Comparison of ENCODE assay signal across 30 cellular contexts in the genomic region with DNA sequence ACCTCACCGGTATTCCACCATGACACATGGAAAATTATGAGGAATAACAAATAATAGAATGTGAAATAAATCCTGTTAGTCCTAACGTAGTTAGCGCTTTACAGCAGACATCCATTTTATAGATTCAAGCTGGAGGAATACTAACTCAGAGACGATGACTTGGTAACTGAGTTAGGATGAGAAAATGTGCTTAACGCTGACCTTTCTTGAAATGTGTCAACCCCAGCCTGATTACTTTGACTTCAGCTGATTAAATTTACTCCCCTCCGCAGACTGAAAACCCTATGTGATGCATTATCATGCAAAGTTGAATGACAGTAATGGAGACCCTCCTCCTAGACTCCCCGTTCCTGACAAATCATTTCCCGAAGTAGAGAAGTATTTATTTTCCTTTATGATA. TPM values are rescaled to one million over a fixed set of nuclear protein-coding genes. Genes with fewer than 3 reads are reported as not detected.
"Had no signal": no experiment of that assay in that cellular context is flagged by ENCODE, and none has a peak within 500 bp of the region (broad histone marks: within the 10 kb centered on the region; RNA-seq: fewer than 3 reads in every experiment).

No MANE protein-coding gene starts in this region.

- H3K9me3 ChIP-seq: adrenal gland, body of pancreas had no signal

- H3K9me3 Mint-ChIP-seq: activated CD4-positive, alpha-beta memory T cell treated with anti-CD3 and anti-CD28 coated beads for 36 hours; activated CD4-positive, alpha-beta T cell treated with anti-CD3 and anti-CD28 coated beads, Interleukin-2, amount 10 ng/mL, durations not matched to agents 24 days and 14 days; activated naive CD4-positive, alpha-beta T cell treated with anti-CD3 and anti-CD28 coated beads for 36 hours; activated naive CD4-positive, alpha-beta T cell treated with anti-CD3 and anti-CD28 coated beads, Interleukin-2, amount 50 U/mL, for 24 hours; activated naive CD8-positive, alpha-beta T cell treated with anti-CD3 and anti-CD28 coated beads for 36 hours; activated naive CD8-positive, alpha-beta T cell treated with anti-CD3 and anti-CD28 coated beads, Interleukin-2, amount 50 U/mL, for 24 hours; activated T-helper 1 cell treated with anti-CD3 and anti-CD28 coated beads, Interleukin-12 subunit alpha, Interleukin-12 subunit beta, Interleukin-2, Interleukin-4 antibody, amounts not matched to agents 30 ng/mL and 10 ng/mL and 1 ng/mL, durations not matched to agents 14 hours and 24 hours and 36 hours; activated T-helper 2 cell treated with anti-CD3 and anti-CD28 coated beads, Interferon-gamma antibody, Interleukin-2, Interleukin-4, amounts not matched to agents 10 μg/mL and 5 μg/mL and 100 μg/mL, durations not matched to agents 14 hours and 24 hours and 36 hours; effector memory CD8-positive, alpha-beta T cell had no signal

- H3K4me3 Mint-ChIP-seq: activated CD4-positive, alpha-beta memory T cell treated with anti-CD3 and anti-CD28 coated beads for 36 hours; activated CD4-positive, alpha-beta T cell treated with anti-CD3 and anti-CD28 coated beads for 36 hours; activated CD4-positive, alpha-beta T cell treated with anti-CD3 and anti-CD28 coated beads, Interleukin-2, amount 10 ng/mL, durations not matched to agents 24 days and 14 days; activated CD8-positive, alpha-beta memory T cell treated with anti-CD3 and anti-CD28 coated beads, Interleukin-2, amount 10 ng/mL, durations not matched to agents 7 days and 5 days; activated CD8-positive, alpha-beta T cell treated with anti-CD3 and anti-CD28 coated beads, Interleukin-2, amount 10 ng/mL, durations not matched to agents 7 days and 5 days; activated naive CD4-positive, alpha-beta T cell treated with anti-CD3 and anti-CD28 coated beads for 36 hours; activated naive CD4-positive, alpha-beta T cell treated with anti-CD3 and anti-CD28 coated beads, Interleukin-2, amount 50 U/mL, for 24 hours; activated naive CD8-positive, alpha-beta T cell treated with anti-CD3 and anti-CD28 coated beads for 36 hours; activated naive CD8-positive, alpha-beta T cell treated with anti-CD3 and anti-CD28 coated beads, Interleukin-2, amount 50 U/mL, for 24 hours; activated T-helper 1 cell treated with anti-CD3 and anti-CD28 coated beads, Interleukin-12 subunit alpha, Interleukin-12 subunit beta, Interleukin-2, Interleukin-4 antibody, amounts not matched to agents 30 ng/mL and 10 ng/mL and 1 ng/mL, durations not matched to agents 14 hours and 24 hours and 36 hours; effector memory CD8-positive, alpha-beta T cell had no signal

- H3K27me3 Mint-ChIP-seq: activated CD4-positive, alpha-beta T cell treated with anti-CD3 and anti-CD28 coated beads for 36 hours; activated CD4-positive, alpha-beta T cell treated with anti-CD3 and anti-CD28 coated beads, Interleukin-2, amount 10 ng/mL, durations not matched to agents 24 days and 14 days; activated naive CD8-positive, alpha-beta T cell treated with anti-CD3 and anti-CD28 coated beads for 36 hours had no signal

- H3K27ac ChIP-seq: adrenal gland, body of pancreas, epithelial cell of prostate had no signal

- H3K27ac Mint-ChIP-seq: activated CD4-positive, alpha-beta memory T cell treated with anti-CD3 and anti-CD28 coated beads for 36 hours; activated CD4-positive, alpha-beta T cell treated with anti-CD3 and anti-CD28 coated beads for 36 hours; activated CD4-positive, alpha-beta T cell treated with anti-CD3 and anti-CD28 coated beads, Interleukin-2, amount 10 ng/mL, durations not matched to agents 24 days and 14 days; activated CD8-positive, alpha-beta memory T cell treated with anti-CD3 and anti-CD28 coated beads, Interleukin-2, amount 10 ng/mL, durations not matched to agents 7 days and 5 days; activated CD8-positive, alpha-beta T cell treated with anti-CD3 and anti-CD28 coated beads, Interleukin-2, amount 10 ng/mL, durations not matched to agents 7 days and 5 days; activated naive CD4-positive, alpha-beta T cell treated with anti-CD3 and anti-CD28 coated beads for 36 hours; activated naive CD4-positive, alpha-beta T cell treated with anti-CD3 and anti-CD28 coated beads, Interleukin-2, amount 50 U/mL, for 24 hours; activated naive CD8-positive, alpha-beta T cell treated with anti-CD3 and anti-CD28 coated beads for 36 hours; activated naive CD8-positive, alpha-beta T cell treated with anti-CD3 and anti-CD28 coated beads, Interleukin-2, amount 50 U/mL, for 24 hours; activated T-helper 1 cell treated with anti-CD3 and anti-CD28 coated beads, Interleukin-12 subunit alpha, Interleukin-12 subunit beta, Interleukin-2, Interleukin-4 antibody, amounts not matched to agents 30 ng/mL and 10 ng/mL and 1 ng/mL, durations not matched to agents 14 hours and 24 hours and 36 hours; activated T-helper 2 cell treated with anti-CD3 and anti-CD28 coated beads, Interferon-gamma antibody, Interleukin-2, Interleukin-4, amounts not matched to agents 10 μg/mL and 5 μg/mL and 100 μg/mL, durations not matched to agents 14 hours and 24 hours and 36 hours; effector memory CD8-positive, alpha-beta T cell had no signal

- H3K36me3 ChIP-seq: adrenal gland had no signal

- H3K4me1 ChIP-seq: adrenal gland, body of pancreas had no signal

- H3K36me3 Mint-ChIP-seq: activated CD4-positive, alpha-beta memory T cell treated with anti-CD3 and anti-CD28 coated beads for 36 hours; activated CD8-positive, alpha-beta memory T cell treated with anti-CD3 and anti-CD28 coated beads, Interleukin-2, amount 10 ng/mL, durations not matched to agents 7 days and 5 days; activated naive CD4-positive, alpha-beta T cell treated with anti-CD3 and anti-CD28 coated beads, Interleukin-2, amount 50 U/mL, for 24 hours; activated naive CD8-positive, alpha-beta T cell treated with anti-CD3 and anti-CD28 coated beads for 36 hours had no signal

- H3K4me1 Mint-ChIP-seq: activated CD4-positive, alpha-beta T cell treated with anti-CD3 and anti-CD28 coated beads for 36 hours; activated CD4-positive, alpha-beta T cell treated with anti-CD3 and anti-CD28 coated beads, Interleukin-2, amount 10 ng/mL, durations not matched to agents 24 days and 14 days; activated CD8-positive, alpha-beta memory T cell treated with anti-CD3 and anti-CD28 coated beads, Interleukin-2, amount 10 ng/mL, durations not matched to agents 7 days and 5 days; activated naive CD4-positive, alpha-beta T cell treated with anti-CD3 and anti-CD28 coated beads, Interleukin-2, amount 50 U/mL, for 24 hours; activated naive CD8-positive, alpha-beta T cell treated with anti-CD3 and anti-CD28 coated beads for 36 hours; activated naive CD8-positive, alpha-beta T cell treated with anti-CD3 and anti-CD28 coated beads, Interleukin-2, amount 50 U/mL, for 24 hours had no signal

- H3K4me3 ChIP-seq: adrenal gland, body of pancreas had no signal

- DNase-seq: activated CD4-positive, alpha-beta memory T cell treated with anti-CD3 and anti-CD28 coated beads for 36 hours; activated CD4-positive, alpha-beta T cell treated with anti-CD3 and anti-CD28 coated beads for 36 hours; activated CD4-positive, alpha-beta T cell treated with anti-CD3 and anti-CD28 coated beads, Interleukin-2, amount 10 ng/mL, durations not matched to agents 24 days and 14 days; activated CD4-positive, CD25-positive, alpha-beta regulatory T cell; activated CD4-positive, CD25-positive, alpha-beta regulatory T cell treated with anti-CD3 and anti-CD28 coated beads, Interleukin-2, amount 50 U/mL, for 72 hours; activated CD8-positive, alpha-beta memory T cell treated with anti-CD3 and anti-CD28 coated beads, Interleukin-2, amount 10 ng/mL, durations not matched to agents 7 days and 5 days; activated CD8-positive, alpha-beta memory T cell treated with anti-CD3 and anti-CD28 coated beads, Interleukin-2, amount 50 U/mL, for 4 hours; activated effector memory CD4-positive, alpha-beta T cell treated with anti-CD3 and anti-CD28 coated beads, Interleukin-2, amount 50 U/mL, for 16 hours; activated naive CD4-positive, alpha-beta T cell treated with anti-CD3 and anti-CD28 coated beads for 36 hours; activated naive CD8-positive, alpha-beta T cell treated with anti-CD3 and anti-CD28 coated beads for 36 hours; activated naive CD8-positive, alpha-beta T cell treated with anti-CD3 and anti-CD28 coated beads, Interleukin-2, amount 50 U/mL, for 24 hours; activated T-cell treated with anti-CD3 and anti-CD28 coated beads, Interleukin-2, amount 50 U/mL, for 1 hour; activated T-cell treated with anti-CD3 and anti-CD28 coated beads, Interleukin-2, amount 50 U/mL, for 48 hours; adrenal gland; amygdala; aorta; body of pancreas; caudate nucleus; cortex of kidney; dermis blood vessel endothelial cell; effector CD4-positive, alpha-beta T cell; effector memory CD8-positive, alpha-beta T cell; foreskin fibroblast; T-helper 2 cell had no signal

- ATAC-seq: activated CD4-positive, alpha-beta T cell treated with anti-CD3 and anti-CD28 coated beads for 36 hours; activated CD8-positive, alpha-beta memory T cell treated with anti-CD3 and anti-CD28 coated beads, Interleukin-2, amount 10 ng/mL, durations not matched to agents 7 days and 5 days; activated CD8-positive, alpha-beta T cell treated with anti-CD3 and anti-CD28 coated beads, Interleukin-2, amount 10 ng/mL, durations not matched to agents 7 days and 5 days; activated naive CD8-positive, alpha-beta T cell treated with anti-CD3 and anti-CD28 coated beads, Interleukin-2, amount 50 U/mL, for 24 hours; body of pancreas; effector memory CD8-positive, alpha-beta T cell had no signal

- H3K27me3 ChIP-seq: adrenal gland, body of pancreas had no signal

RNA-seq across cellular contexts. Expression of a gene that starts 54.5 kb away (rescaled TPM):
- total RNA-seq: activated CD4-positive, alpha-beta memory T cell treated with anti-CD3 and anti-CD28 coated beads for 36 hours; chondrocyte had no signal
